In genomic region chr20:44151621-44152416, GRCh38 we compare ENCODE assay signal across 19 cellular contexts. TPM values are rescaled to one million over a fixed set of nuclear protein-coding genes. Genes with fewer than 3 reads are reported as not detected.
A peak's percentile ranks its signal among the peaks of the same experiment; 100 is the strongest.
DNase-seq lines count a peak whose midpoint lies in the region; ATAC-seq and TF ChIP-seq lines count a peak whose summit lies in the region.
"Had no signal": no experiment of that assay in that cellular context is flagged by ENCODE, and none has a peak within 500 bp of the region (broad histone marks: within the 10 kb centered on the region; RNA-seq: fewer than 3 reads in every experiment).

No MANE protein-coding gene starts in this region.

- peaks cover 4% of the 10 kb centered on the region for H3K36me3 Mint-ChIP-seq in T-helper 17 cell (ENCODE audit: low read depth)
- no peaks in the 10 kb centered on the region for H3K36me3 Mint-ChIP-seq in activated CD8-positive, alpha-beta T cell treated with anti-CD3 and anti-CD28 coated beads, Interleukin-2, amount 10 ng/mL, durations not matched to agents 7 days and 5 days (ENCODE audit: low read depth)
- H3K36me3 Mint-ChIP-seq in activated naive CD4-positive, alpha-beta T cell treated with anti-CD3 and anti-CD28 coated beads, Interleukin-2, amount 10 ng/mL, durations not matched to agents 7 days and 5 days, result no peaks in the 10 kb centered on the region
- H3K36me3 Mint-ChIP-seq: CD8-positive, alpha-beta T cell had no signal

- H3K4me3 ChIP-seq in cardiac muscle cell (no peak overlapping the region), psoas muscle (no peak overlapping the region)
- H3K4me3 ChIP-seq: upper lobe of left lung had no signal

- peaks cover 9% of the 10 kb centered on the region for H3K4me1 Mint-ChIP-seq in T-helper 17 cell
- H3K4me1 Mint-ChIP-seq in activated CD8-positive, alpha-beta T cell treated with anti-CD3 and anti-CD28 coated beads, Interleukin-2, amount 10 ng/mL, durations not matched to agents 7 days and 5 days (ENCODE audit: low read depth), result peaks cover 10% of the 10 kb centered on the region
- H3K4me1 Mint-ChIP-seq in activated naive CD4-positive, alpha-beta T cell treated with anti-CD3 and anti-CD28 coated beads, Interleukin-2, amount 10 ng/mL, durations not matched to agents 7 days and 5 days, result peaks cover 13% of the 10 kb centered on the region

- no peak overlapping the region for H3K4me3 Mint-ChIP-seq in T-helper 17 cell
- no peak overlapping the region for H3K4me3 Mint-ChIP-seq in activated CD8-positive, alpha-beta T cell treated with anti-CD3 and anti-CD28 coated beads, Interleukin-2, amount 10 ng/mL, durations not matched to agents 7 days and 5 days
- H3K4me3 Mint-ChIP-seq in activated naive CD4-positive, alpha-beta T cell treated with anti-CD3 and anti-CD28 coated beads, Interleukin-2, amount 10 ng/mL, durations not matched to agents 7 days and 5 days, result no peak overlapping the region
- H3K4me3 Mint-ChIP-seq: CD8-positive, alpha-beta T cell had no signal

- CTCF ChIA-PET in activated CD8-positive, alpha-beta T cell treated with anti-CD3 and anti-CD28 coated beads, Interleukin-2, amount 10 ng/mL, durations not matched to agents 7 days and 5 days (lab: Charles Lee), result no interaction called here
- CTCF ChIA-PET in activated naive CD4-positive, alpha-beta T cell treated with anti-CD3 and anti-CD28 coated beads, Interleukin-2, amount 10 ng/mL, durations not matched to agents 7 days and 5 days (lab: Charles Lee), result no interaction called here

- peaks cover 16% of the 10 kb centered on the region for H3K36me3 ChIP-seq in cardiac muscle cell
- H3K36me3 ChIP-seq in psoas muscle (ENCODE audit: insufficient read depth in 1 of 2, low read depth in 1 of 2), result peaks cover 0 to 10% of the 10 kb centered on the region in 2 donors
- H3K36me3 ChIP-seq: brain microvascular endothelial cell, upper lobe of left lung, WERI-Rb-1 had no signal

- H3K27ac ChIP-seq in cardiac muscle cell (peak overlapping the region; percentile 87), psoas muscle (peak overlapping the region; percentile 91)
- H3K27ac ChIP-seq: brain microvascular endothelial cell, upper lobe of left lung, WERI-Rb-1 had no signal

- H3K9me3 Mint-ChIP-seq in activated CD8-positive, alpha-beta T cell treated with anti-CD3 and anti-CD28 coated beads, Interleukin-2, amount 10 ng/mL, durations not matched to agents 7 days and 5 days (ENCODE audit: insufficient read depth), result no peaks in the 10 kb centered on the region
- no peaks in the 10 kb centered on the region for H3K9me3 Mint-ChIP-seq in activated naive CD4-positive, alpha-beta T cell treated with anti-CD3 and anti-CD28 coated beads, Interleukin-2, amount 10 ng/mL, durations not matched to agents 7 days and 5 days

- H3K9me3 ChIP-seq in T-helper 17 cell (ENCODE audit: control insufficient read depth, low read length, poor library complexity, severe bottlenecking), result no peaks in the 10 kb centered on the region
- no peaks in the 10 kb centered on the region for H3K9me3 ChIP-seq in cardiac muscle cell (ENCODE audit: low read depth)
- no peaks in the 10 kb centered on the region for H3K9me3 ChIP-seq in psoas muscle
- H3K9me3 ChIP-seq: upper lobe of left lung had no signal

- H3K27me3 ChIP-seq in cardiac muscle cell (no peaks in the 10 kb centered on the region), psoas muscle (ENCODE audit: insufficient read depth in 3 of 3, low read length in 2 of 3) (no peaks in the 10 kb centered on the region)
- H3K27me3 ChIP-seq: brain microvascular endothelial cell, upper lobe of left lung had no signal

- peaks cover 8% of the 10 kb centered on the region for H3K4me1 ChIP-seq in cardiac muscle cell (ENCODE audit: low read depth)
- peaks cover 66% of the 10 kb centered on the region for H3K4me1 ChIP-seq in psoas muscle
- H3K4me1 ChIP-seq: upper lobe of left lung had no signal

- H3K27me3 Mint-ChIP-seq in T-helper 17 cell, result peaks cover 14% of the 10 kb centered on the region
- peaks cover 2% of the 10 kb centered on the region for H3K27me3 Mint-ChIP-seq in activated CD8-positive, alpha-beta T cell treated with anti-CD3 and anti-CD28 coated beads, Interleukin-2, amount 10 ng/mL, durations not matched to agents 7 days and 5 days (ENCODE audit: low read depth)
- peaks cover 9% of the 10 kb centered on the region for H3K27me3 Mint-ChIP-seq in activated naive CD4-positive, alpha-beta T cell treated with anti-CD3 and anti-CD28 coated beads, Interleukin-2, amount 10 ng/mL, durations not matched to agents 7 days and 5 days

- ATAC-seq in T-helper 17 cell (no peak), psoas muscle (peak; percentile 83 to 90 (median 88)), HG02884 (IDR thresholded peaks at IDR 0.05; ENCODE audit: unreplicated experiment) (no peak)
- no peak for ATAC-seq in activated CD8-positive, alpha-beta T cell treated with anti-CD3 and anti-CD28 coated beads, Interleukin-2, amount 10 ng/mL, durations not matched to agents 7 days and 5 days
- ATAC-seq: CD8-positive, alpha-beta T cell had no signal

- intact Hi-C loops in psoas muscle (cut with DNase I), result no loop called here

- DNase-seq in A172 (ENCODE audit: low spot score) (peak; percentile 55), T-helper 17 cell (no peak), cardiac muscle cell (ENCODE audit: low read depth in 1 of 2, low spot score in 1 of 2) (no peak), psoas muscle (no peak), amniotic stem cell (lab: John Stamatoyannopoulos, UW) (no peak)
- DNase-seq in activated CD8-positive, alpha-beta T cell treated with anti-CD3 and anti-CD28 coated beads, Interleukin-2, amount 10 ng/mL, durations not matched to agents 7 days and 5 days, result no peak
- DNase-seq in activated naive CD4-positive, alpha-beta T cell treated with anti-CD3 and anti-CD28 coated beads, Interleukin-2, amount 10 ng/mL, durations not matched to agents 7 days and 5 days, result no peak
- DNase-seq: activated gamma-delta T cell treated with Interleukin-2 at 50 U/mL for 16 hours; brain microvascular endothelial cell; CD8-positive, alpha-beta T cell; effector memory CD4-positive, alpha-beta T cell; NCI-H1092; posterior cingulate gyrus; stimulated activated CD4-positive, alpha-beta T cell treated with anti-CD3 and anti-CD28 coated beads, Interleukin-2, amount 100 ng/mL, for 24 hours; stimulated activated CD8-positive, alpha-beta memory T cell treated with anti-CD3 and anti-CD28 coated beads, Interleukin-4, amount 100 ng/mL, for 48 hours; upper lobe of left lung; WERI-Rb-1 had no signal

- TF ChIP-seq CTCF in cardiac muscle cell (IDR thresholded peaks at IDR 0.05; ENCODE audit: low read depth, low read length) (no peak), psoas muscle (IDR thresholded peaks at IDR 0.05) (no peak)

- POLR2A ChIA-PET in activated CD8-positive, alpha-beta T cell treated with anti-CD3 and anti-CD28 coated beads, Interleukin-2, amount 10 ng/mL, durations not matched to agents 7 days and 5 days (lab: Charles Lee), result no interaction called here

- peak overlapping the region; percentile 93 for H3K27ac Mint-ChIP-seq in T-helper 17 cell
- H3K27ac Mint-ChIP-seq in activated CD8-positive, alpha-beta T cell treated with anti-CD3 and anti-CD28 coated beads, Interleukin-2, amount 10 ng/mL, durations not matched to agents 7 days and 5 days, result no peak overlapping the region
- H3K27ac Mint-ChIP-seq in activated naive CD4-positive, alpha-beta T cell treated with anti-CD3 and anti-CD28 coated beads, Interleukin-2, amount 10 ng/mL, durations not matched to agents 7 days and 5 days, result no peak overlapping the region
- H3K27ac Mint-ChIP-seq: CD8-positive, alpha-beta T cell had no signal

- WGBS in psoas muscle, 3 donors, result 37 to 59% (median 45%) methylated on average over 14 of the region's 14 CpGs

RNA-seq across cellular contexts. Expression of gene JPH2, which starts 35.2 kb away (rescaled TPM):
- 3.1 and 4.8 TPM in 2 replicates for total RNA-seq in A172 (2014; rRNA removed; shearing (Covaris generic))
- total RNA-seq in T-helper 17 cell, result not detected
- 154 and 205 TPM in 2 replicates for total RNA-seq in cardiac muscle cell
- polyA plus RNA-seq in cardiac muscle cell, result 97.2 and 142 TPM in 2 replicates
- 100 to 1,000 TPM in 1 of 4 donors, 10 to 100 TPM in 3; 48.0 to 145 (median 81.8) TPM for total RNA-seq in psoas muscle
- polyA plus RNA-seq in psoas muscle, result 10 to 100 TPM; 13.5 to 25.1 (median 19.9) TPM
- under 1 TPM in 1 of 2 experiments, not detected in 1; 0.10 TPM for total RNA-seq in activated CD8-positive, alpha-beta T cell treated with anti-CD3 and anti-CD28 coated beads, Interleukin-2, amount 10 ng/mL, durations not matched to agents 7 days and 5 days
- total RNA-seq: CD8-positive, alpha-beta T cell; mononuclear cell had no signal

RNA-seq across cellular contexts. Expression of gene OSER1, which starts 58.8 kb away (rescaled TPM):
- 61.7 and 69.9 TPM in 2 replicates for total RNA-seq in A172 (2014; rRNA removed; shearing (Covaris generic))
- 100 to 1,000 TPM in 1 of 2 donors, 10 to 100 TPM in 1; 88.5 to 103 TPM for total RNA-seq in T-helper 17 cell
- 28.5 and 28.6 TPM in 2 replicates for total RNA-seq in cardiac muscle cell
- polyA plus RNA-seq in cardiac muscle cell, result 35.2 and 41.4 TPM in 2 replicates
- total RNA-seq in psoas muscle, result 10 to 100 TPM; 46.0 to 97.6 (median 61.7) TPM
- 10 to 100 TPM; 47.4 to 75.7 (median 71.4) TPM for polyA plus RNA-seq in psoas muscle
- 10 to 100 TPM; 19.1 to 19.9 TPM for total RNA-seq in activated CD8-positive, alpha-beta T cell treated with anti-CD3 and anti-CD28 coated beads, Interleukin-2, amount 10 ng/mL, durations not matched to agents 7 days and 5 days

Comparison
In these comparisons a context has a peak if more than half of its experiments do, and no peak if none do; other contexts are left out.
1. ATAC-seq: peak in psoas muscle (4 of 4); none in T-helper 17 cell (single experiment), activated CD8-positive, alpha-beta T cell treated with anti-CD3 and anti-CD28 coated beads, Interleukin-2, amount 10 ng/mL, durations not matched to agents 7 days and 5 days (single experiment) and HG02884 (single experiment).